Comparison of ENCODE assay signal across 13 cellular contexts in genomic region chr11:72085836-72086475, GRCh38. TPM values are rescaled to one million over a fixed set of nuclear protein-coding genes. Genes with fewer than 3 reads are reported as not detected.
DNase-seq lines count a peak whose midpoint lies in the region; ATAC-seq and TF ChIP-seq lines count a peak whose summit lies in the region.
"Had no signal": no experiment of that assay in that cellular context is flagged by ENCODE, and none has a peak within 500 bp of the region (broad histone marks: within the 10 kb centered on the region; RNA-seq: fewer than 3 reads in every experiment).

No MANE protein-coding gene starts in this region.

- peaks cover 22% of the 10 kb centered on the region for H3K36me3 ChIP-seq in neutrophil
- H3K36me3 ChIP-seq in adrenal gland (replicated peaks in 1 of 2): peaks cover 0 to 19% of the 10 kb centered on the region in 2 donors
- peaks cover 0 to 48% (median 23%) of the 10 kb centered on the region in 9 donors for H3K36me3 ChIP-seq in heart left ventricle

- TF ChIP-seq CTCF in neutrophil (IDR thresholded peaks at IDR 0.05) (no peak), adrenal gland (IDR thresholded peaks at IDR 0.05) (no peak), heart left ventricle (IDR thresholded peaks at IDR 0.05) (no peak)

- DNase-seq in DMS 273 (lab: John Stamatoyannopoulos, UW; ENCODE audit: unreplicated experiment): peak; percentile 31
- DNase-seq in DMS 273 treated with DMSO at 0.1 percent for 48 hours (lab: John Stamatoyannopoulos, UW): no peak
- peak; percentile 9 for DNase-seq in NCI-H2171 (lab: John Stamatoyannopoulos, UW)
- peak; percentile 34 for DNase-seq in cerebellar cortex (ENCODE audit: low spot score)
- no peak for DNase-seq in adrenal gland
- DNase-seq in COLO668 (lab: John Stamatoyannopoulos, UW; ENCODE audit: unreplicated experiment): no peak
- DNase-seq in heart left ventricle: no peak
- DNase-seq: 8988T; activated effector memory CD4-positive, alpha-beta T cell treated with anti-CD3 and anti-CD28 coated beads, Interleukin-2, amount 50 U/mL, for 16 hours; effector memory CD4-positive, alpha-beta T cell; stomach had no signal

- H3K4me3 ChIP-seq in neutrophil (ENCODE audit: low read depth in 1 of 2, low read length in 1 of 2): no peak overlapping the region
- no peak overlapping the region for H3K4me3 ChIP-seq in adrenal gland
- no peak overlapping the region for H3K4me3 ChIP-seq in heart left ventricle
- H3K4me3 ChIP-seq: stomach had no signal

- H3K9me3 ChIP-seq in neutrophil: no peaks in the 10 kb centered on the region
- no peaks in the 10 kb centered on the region for H3K9me3 ChIP-seq in adrenal gland (replicated peaks in 1 of 3)
- no peaks in the 10 kb centered on the region for H3K9me3 ChIP-seq in heart left ventricle
- H3K9me3 ChIP-seq: stomach had no signal

- TF ChIP-seq POLR2A in adrenal gland (IDR thresholded peaks at IDR 0.05) (no peak), heart left ventricle (IDR thresholded peaks at IDR 0.05) (no peak)

- no peak for ATAC-seq in heart left ventricle

- H3K27ac ChIP-seq in neutrophil (peak overlapping the region; percentile 46), adrenal gland (no peak overlapping the region), heart left ventricle (no peak overlapping the region)
- H3K27ac ChIP-seq: stomach, VCaP had no signal

- intact Hi-C loops in adrenal gland (cut with DNase I) (no loop called here), heart left ventricle (cut with DNase I) (loop anchor here in 1 of 10 donors (5.0 kb wide), 1 partner anchor 59 kb away; no protein-coding TSS in a partner anchor)

- H3K4me1 ChIP-seq in neutrophil (ENCODE audit: control insufficient read depth in 1 of 2, insufficient read depth in 1 of 2, low read depth in 1 of 2, low read length in 1 of 2): peaks cover 21 to 27% of the 10 kb centered on the region in 2 experiments
- H3K4me1 ChIP-seq in adrenal gland (replicated peaks in 1 of 2): peaks cover 2 to 44% of the 10 kb centered on the region in 2 donors
- peaks cover 0 to 22% (median 7%) of the 10 kb centered on the region in 12 donors for H3K4me1 ChIP-seq in heart left ventricle

- H3K27me3 ChIP-seq in neutrophil (no peaks in the 10 kb centered on the region), adrenal gland (no peaks in the 10 kb centered on the region), heart left ventricle (no peaks in the 10 kb centered on the region)
- H3K27me3 ChIP-seq: stomach had no signal

- WGBS in adrenal gland, 4 donors: 86 to 100% (median 98%) methylated on average over 1 of the region's 1 CpG
- 92 to 97% (median 95%) methylated on average over 1 of the region's 1 CpG for WGBS in heart left ventricle, 4 donors

RNA-seq across cellular contexts. Expression of gene LRRC51, which starts 5.3 kb away (rescaled TPM):
- 10 to 100 TPM in 5 of 8 donors, 1 to 10 TPM in 3; 2.4 to 15.4 (median 11.2) TPM for total RNA-seq in adrenal gland
- 10 to 100 TPM in 2 of 3 donors, 1 to 10 TPM in 1; 5.3 to 15.7 (median 10.4) TPM for polyA plus RNA-seq in adrenal gland
- total RNA-seq in heart left ventricle: 1 to 10 TPM; 2.0 to 8.3 (median 4.5) TPM
- polyA plus RNA-seq in heart left ventricle: 1 to 10 TPM; 3.0 to 9.3 TPM

RNA-seq across cellular contexts. Expression of gene NUMA1, which starts 5.6 kb away (rescaled TPM):
- total RNA-seq in adrenal gland: 100 to 1,000 TPM; 158 to 380 (median 274) TPM
- 100 to 1,000 TPM in 2 of 3 donors, 10 to 100 TPM in 1; 86.7 to 677 (median 313) TPM for polyA plus RNA-seq in adrenal gland
- 100 to 1,000 TPM in 5 of 9 donors, 10 to 100 TPM in 4; 62.7 to 193 (median 101) TPM for total RNA-seq in heart left ventricle
- polyA plus RNA-seq in heart left ventricle: 100 to 1,000 TPM in 1 of 2 donors, 10 to 100 TPM in 1; 83.9 to 142 TPM

RNA-seq across cellular contexts. Expression of gene LAMTOR1, which starts 17.1 kb away (rescaled TPM):
- total RNA-seq in adrenal gland (100 to 1,000 TPM; 107 to 297 (median 165) TPM), heart left ventricle (100 to 1,000 TPM in 2 of 9 donors, 10 to 100 TPM in 7; 68.7 to 119 (median 84.8) TPM)
- polyA plus RNA-seq in adrenal gland (100 to 1,000 TPM in 1 of 3 donors, 10 to 100 TPM in 2; 86.1 to 140 (median 89.1) TPM), heart left ventricle (100 to 1,000 TPM in 1 of 2 donors, 10 to 100 TPM in 1; 80.3 to 159 TPM)

RNA-seq across cellular contexts. Expression of gene TOMT, which starts 19.8 kb away (rescaled TPM):
- total RNA-seq in adrenal gland: not detected
- not detected for polyA plus RNA-seq in adrenal gland
- total RNA-seq in heart left ventricle: under 1 TPM in 1 of 9 donors, not detected in 8; 0.23 TPM
- not detected for polyA plus RNA-seq in heart left ventricle
- total RNA-seq: stomach had no signal
- polyA plus RNA-seq: stomach had no signal

RNA-seq across cellular contexts. Expression of gene ANAPC15, which starts 26.5 kb away (rescaled TPM):
- total RNA-seq in adrenal gland (10 to 100 TPM; 15.3 to 36.6 (median 33.9) TPM), heart left ventricle (10 to 100 TPM; 35.6 to 48.7 (median 40.1) TPM)
- polyA plus RNA-seq in adrenal gland (10 to 100 TPM; 62.7 to 80.0 (median 77.1) TPM), heart left ventricle (10 to 100 TPM; 37.4 to 82.7 TPM)

Comparison
In these comparisons a context has a peak if more than half of its experiments do, and no peak if none do; other contexts are left out.
1. DNase-seq: peak in DMS 273 (single experiment), NCI-H2171 (single experiment) and cerebellar cortex (single experiment); none in DMS 273 treated with DMSO at 0.1 percent for 48 hours (single experiment), adrenal gland (0 of 7), COLO668 (single experiment) and heart left ventricle (0 of 5).